Comparison of ENCODE assay signal across 8 cellular contexts in the genomic region with DNA sequence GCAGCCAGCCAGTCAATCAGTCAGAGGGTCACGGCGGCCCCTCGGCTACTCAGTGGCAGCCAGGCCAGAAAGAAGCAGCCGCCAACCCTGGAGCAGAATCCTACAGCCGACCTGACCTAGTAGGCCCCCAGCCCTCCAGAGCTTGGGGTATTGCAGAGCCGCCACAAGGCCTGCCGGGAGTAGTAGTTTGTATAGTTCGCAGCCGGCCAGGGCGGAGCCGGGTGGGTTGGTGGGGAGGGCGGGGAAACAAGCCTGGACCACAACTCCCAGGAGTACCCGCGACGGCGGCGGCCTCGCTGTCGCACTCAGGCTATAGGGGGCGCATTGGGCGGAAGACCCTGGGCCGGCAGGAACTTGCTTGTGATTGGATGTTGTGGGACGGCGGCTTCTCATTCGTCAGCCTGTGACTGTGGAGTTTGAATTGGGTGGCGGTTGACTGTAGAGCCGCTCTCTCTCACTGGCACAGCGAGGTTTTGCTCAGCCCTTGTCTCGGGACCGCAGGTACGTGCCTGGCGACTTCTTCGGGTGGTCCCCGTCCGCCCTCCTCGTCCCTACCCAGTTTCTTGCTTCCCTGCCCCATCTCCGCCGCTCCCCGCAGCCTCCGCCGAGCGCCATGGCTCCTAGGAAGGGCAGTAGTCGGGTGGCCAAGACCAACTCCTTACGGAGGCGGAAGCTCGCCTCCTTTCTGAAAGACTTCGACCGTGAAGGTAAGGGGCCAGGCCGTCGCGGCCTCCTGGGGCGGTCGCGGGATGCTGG. TPM values are rescaled to one million over a fixed set of nuclear protein-coding genes. Genes with fewer than 3 reads are reported as not detected.
DNase-seq lines count a peak whose midpoint lies in the region; ATAC-seq, FAIRE-seq and TF ChIP-seq lines count a peak whose summit lies in the region.

TSS of gene CDCA8 (plus strand) at position 439 of the 756 bp plus-strand sequence. CDS start at position 614, 175 bp downstream.

- FAIRE-seq in RCC 7860 (lab: Jason Lieb, UNC): peak; percentile 87

- H3K4me3 ChIP-seq in Karpas-422 (ENCODE audit: low read length) (peak within 1 kb of the TSS; percentile 86), esophagus muscularis mucosa (peak within 1 kb of the TSS; percentile 75 to 89 (median 80))

- 0% methylated on average over 22 of the region's 54 CpGs for WGBS in esophagus muscularis mucosa

- DNase-seq in Daoy (ENCODE audit: low read depth) (peak; percentile 99), Karpas-422 (peak; percentile 99), RCC 7860 (ENCODE audit: low spot score) (peak; percentile 97), esophagus muscularis mucosa (ENCODE audit: extremely low spot score) (peak; percentile 99), myocyte (ENCODE audit: low read depth) (peak; percentile 98)
- peak; percentile 98 to 99 for DNase-seq in activated T-cell treated with anti-CD3 and anti-CD28 coated beads, Interleukin-2, amount 50 U/mL, for 72 hours
- peak; percentile 97 to 98 for DNase-seq in stimulated activated CD8-positive, alpha-beta memory T cell treated with anti-CD3 and anti-CD28 coated beads, Interleukin-7, amount 100 ng/mL, for 48 hours (ENCODE audit: extremely low read depth in 1 of 2, low read depth in 1 of 2)

- H3K9me2 ChIP-seq in Karpas-422 (replicated peaks; ENCODE audit: insufficient read depth, low read length): no peaks in the 10 kb centered on the region

- peak within 1 kb of the TSS; percentile 81 for H3K27ac ChIP-seq in Karpas-422 (ENCODE audit: low read length)
- peak within 1 kb of the TSS; percentile 88 to 91 (median 90) for H3K27ac ChIP-seq in esophagus muscularis mucosa (replicated peaks in 1 of 4)

- no peaks in the 10 kb centered on the region for H3K27me3 Mint-ChIP-seq in activated T-cell treated with anti-CD3 and anti-CD28 coated beads, Interleukin-2, amount 50 U/mL, for 72 hours (ENCODE audit: low read depth)

- H3K36me3 Mint-ChIP-seq in activated T-cell treated with anti-CD3 and anti-CD28 coated beads, Interleukin-2, amount 50 U/mL, for 72 hours (ENCODE audit: insufficient read depth in 2 of 2): peaks cover 8 to 25% of the 10 kb centered on the region in 2 donors

- H3K4me1 ChIP-seq in Karpas-422 (ENCODE audit: low read length) (peaks cover 29% of the 10 kb centered on the region), esophagus muscularis mucosa (peaks cover 29 to 45% (median 39%) of the 10 kb centered on the region in 4 donors)

- peak; percentile 73 for ATAC-seq in GM21825 (IDR thresholded peaks at IDR 0.05; ENCODE audit: unreplicated experiment)
- peak; percentile 87 to 88 for ATAC-seq in activated T-cell treated with anti-CD3 and anti-CD28 coated beads, Interleukin-2, amount 50 U/mL, for 72 hours (replicated peaks in 1 of 2)

- TF ChIP-seq CTCF in esophagus muscularis mucosa (IDR thresholded peaks at IDR 0.05): peak; percentile 50 to 67 (median 61)

- H3K4me3 Mint-ChIP-seq in activated T-cell treated with anti-CD3 and anti-CD28 coated beads, Interleukin-2, amount 50 U/mL, for 72 hours: peak within 1 kb of the TSS; percentile 98 to 99

- peak within 1 kb of the TSS; percentile 62 for H3K27ac Mint-ChIP-seq in activated T-cell treated with anti-CD3 and anti-CD28 coated beads, Interleukin-2, amount 50 U/mL, for 72 hours

- H3K36me3 ChIP-seq in Karpas-422 (ENCODE audit: insufficient read depth, low read length) (peaks cover 25% of the 10 kb centered on the region; the same call in 1 of the 2 replicates), esophagus muscularis mucosa (peaks cover 0 to 11% (median 9%) of the 10 kb centered on the region in 4 donors)

- H3K27me3 ChIP-seq in Karpas-422 (ENCODE audit: low read length) (no peaks in the 10 kb centered on the region), esophagus muscularis mucosa (no peaks in the 10 kb centered on the region)

- H3K9ac ChIP-seq in Karpas-422 (ENCODE audit: low read length): peak within 1 kb of the TSS; percentile 90

- no peaks in the 10 kb centered on the region for H4K20me1 ChIP-seq in Karpas-422 (ENCODE audit: insufficient read depth, low read depth, low read length)

- H3K9me3 ChIP-seq in Karpas-422 (ENCODE audit: low read length) (no peaks in the 10 kb centered on the region), esophagus muscularis mucosa (no peaks in the 10 kb centered on the region)

- H3K9me3 Mint-ChIP-seq in activated T-cell treated with anti-CD3 and anti-CD28 coated beads, Interleukin-2, amount 50 U/mL, for 72 hours: no peaks in the 10 kb centered on the region

- H3K79me2 ChIP-seq in Karpas-422 (ENCODE audit: low read length): peaks cover 64% of the 10 kb centered on the region

- peak within 1 kb of the TSS; percentile 86 for H3K4me2 ChIP-seq in Karpas-422 (ENCODE audit: low read depth, low read length, poor library complexity, severe bottlenecking)

- TF ChIP-seq POLR2A in esophagus muscularis mucosa (IDR thresholded peaks at IDR 0.05; ENCODE audit: low read depth): no peak

- peaks cover 35% of the 10 kb centered on the region for H3K4me1 Mint-ChIP-seq in activated T-cell treated with anti-CD3 and anti-CD28 coated beads, Interleukin-2, amount 50 U/mL, for 72 hours (ENCODE audit: low read depth)

- TF ChIP-seq EP300 in esophagus muscularis mucosa (IDR thresholded peaks at IDR 0.05): no peak

- peak within 1 kb of the TSS; percentile 88 for H2AFZ ChIP-seq in Karpas-422 (ENCODE audit: low read length)

- intact Hi-C loops in esophagus muscularis mucosa (cut with DNase I): loop anchor here (5.0 kb wide), 1 partner anchor 165 kb away; the partner anchor contains the start of gene MTF1

RNA-seq across cellular contexts. Expression of gene CDCA8, which starts in this region (rescaled TPM):
- total RNA-seq in Daoy (2014; rRNA removed; shearing (Covaris generic)): 33.6 and 44.3 TPM in 2 replicates
- 25.7 and 33.1 TPM in 2 replicates for total RNA-seq in Karpas-422 (2014; rRNA removed; shearing (Covaris generic); ENCODE audit: low replicate concordance)
- total RNA-seq in activated T-cell treated with anti-CD3 and anti-CD28 coated beads, Interleukin-2, amount 50 U/mL, for 72 hours: 10 to 100 TPM; 65.8 to 94.0 TPM
- under 1 TPM in 3 of 4 donors, not detected in 1; 0.26 to 0.42 (median 0.40) TPM for total RNA-seq in esophagus muscularis mucosa
- total RNA-seq in myocyte: 0.05 and 0.26 TPM in 2 replicates
- polyA plus RNA-seq in myocyte (2012): 0.52 TPM

Comparison
In these comparisons a context has a peak if more than half of its experiments do, and no peak if none do; other contexts are left out.
1. Peak in every context shown above with its lines: DNase-seq, ATAC-seq, H3K4me3 ChIP-seq and H3K27ac ChIP-seq.
2. RNA of gene CDCA8 (total RNA-seq): 65.8 to 94.0 TPM in activated T-cell treated with anti-CD3 and anti-CD28 coated beads, Interleukin-2, amount 50 U/mL, for 72 hours, 33.6 to 44.3 TPM in Daoy and 25.7 to 33.1 TPM in Karpas-422; 0.26 to 0.42 TPM in esophagus muscularis mucosa and 0.05 to 0.26 TPM in myocyte; every median in the first group is over 10 times any median in the second.
3. Peak in DNase-seq, H3K4me3 ChIP-seq and H3K27ac ChIP-seq in esophagus muscularis mucosa; RNA of the gene not detected or under 1 TPM.
4. Peak in DNase-seq in myocyte; RNA of the gene not detected or under 1 TPM.